8 cellular contexts compared by ENCODE assay signal in genomic region chr1:204407314-204407971, GRCh38. TPM values are rescaled to one million over a fixed set of nuclear protein-coding genes. Genes with fewer than 3 reads are reported as not detected.
DNase-seq lines count a peak whose midpoint lies in the region; ATAC-seq and TF ChIP-seq lines count a peak whose summit lies in the region.

No MANE protein-coding gene starts in this region.

- H3K36me3 ChIP-seq in cardiac muscle cell (peaks cover 24% of the 10 kb centered on the region), lung (ENCODE audit: control insufficient read depth in 2 of 2, insufficient read depth in 2 of 2, low read length in 2 of 2) (peaks cover 8 to 9% of the 10 kb centered on the region in 2 donors), upper lobe of left lung (peaks cover 11 to 49% (median 25%) of the 10 kb centered on the region in 4 donors)

- no peak for TF ChIP-seq CTCF in cardiac muscle cell (IDR thresholded peaks at IDR 0.05; ENCODE audit: low read depth, low read length)
- TF ChIP-seq CTCF in astrocyte of the spinal cord (IDR thresholded peaks at IDR 0.05; ENCODE audit: low read depth, low read length), result no peak
- no peak for TF ChIP-seq CTCF in lung (IDR thresholded peaks at IDR 0.05; ENCODE audit: control extremely low read depth, extremely low read depth)
- TF ChIP-seq CTCF in upper lobe of left lung (IDR thresholded peaks at IDR 0.05), result no peak

- 1 to 4% methylated on average over 3 of the region's 3 CpGs for WGBS in lung, 2 donors
- 2 to 3% methylated on average over 3 of the region's 3 CpGs for WGBS in upper lobe of left lung, 2 donors

- H3K4me3 ChIP-seq in cardiac muscle cell (peak overlapping the region; percentile 78), astrocyte of the spinal cord (ENCODE audit: low read depth, low read length) (peak overlapping the region; percentile 78), lung (peak overlapping the region; percentile 50), upper lobe of left lung (peak overlapping the region; percentile 69 to 87 (median 73))

- TF ChIP-seq POLR2A in upper lobe of left lung (IDR thresholded peaks at IDR 0.05), result no peak

- no peak overlapping the region for H3K27ac ChIP-seq in cardiac muscle cell
- H3K27ac ChIP-seq in lung (ENCODE audit: low read depth in 1 of 2, low read length in 1 of 2), result no peak overlapping the region
- peak overlapping the region in 1 of 4 donors; percentile 98 for H3K27ac ChIP-seq in upper lobe of left lung

- in situ Hi-C loops in astrocyte of the spinal cord (cut with HindIII; ENCODE audit: low sequenced_read_pairs), result no loop called here

- H3K27me3 ChIP-seq in cardiac muscle cell (no peaks in the 10 kb centered on the region), lung (ENCODE audit: control insufficient read depth, insufficient read depth) (no peaks in the 10 kb centered on the region), upper lobe of left lung (no peaks in the 10 kb centered on the region)

- H3K4me1 ChIP-seq in cardiac muscle cell (ENCODE audit: low read depth) (peaks cover 10% of the 10 kb centered on the region), lung (ENCODE audit: control insufficient read depth in 2 of 2, insufficient read depth in 2 of 2, low read length in 2 of 2) (peaks cover 3% of the 10 kb centered on the region in 2 donors), upper lobe of left lung (peaks cover 22 to 52% (median 24%) of the 10 kb centered on the region in 4 donors)

- ATAC-seq in left ventricle myocardium superior (no peak), lung (ENCODE audit: insufficient read depth, low FRiP score) (no peak), upper lobe of left lung (ENCODE audit: low FRiP score in 2 of 2) (no peak), HG03097 (IDR thresholded peaks at IDR 0.05; ENCODE audit: low FRiP score, unreplicated experiment) (no peak)

- H3K9me3 ChIP-seq in cardiac muscle cell (ENCODE audit: low read depth) (no peaks in the 10 kb centered on the region), lung (ENCODE audit: control insufficient read depth in 2 of 2, insufficient read depth in 1 of 2, low read length in 1 of 2) (no peaks in the 10 kb centered on the region), upper lobe of left lung (no peaks in the 10 kb centered on the region)

- no peak for TF ChIP-seq EP300 in upper lobe of left lung (IDR thresholded peaks at IDR 0.05)

- intact Hi-C loops in left ventricle myocardium superior (cut with micrococcal nuclease), result no loop called here

- DNase-seq in cardiac muscle cell (ENCODE audit: low read depth in 1 of 2, low spot score in 1 of 2) (no peak), left ventricle myocardium superior (no peak), astrocyte of the spinal cord (ENCODE audit: low read depth, low spot score) (no peak), lung (ENCODE audit: low spot score) (no peak), upper lobe of left lung (no peak), AG20443 (ENCODE audit: low spot score) (no peak)
- no peak for DNase-seq in activated CD8-positive, alpha-beta memory T cell treated with anti-CD3 and anti-CD28 coated beads, Interleukin-2, amount 50 U/mL, for 4 hours

RNA-seq across cellular contexts. Expression of gene PPP1R15B, which starts 4.2 kb away (rescaled TPM):
- 24.9 and 27.0 TPM in 2 replicates for total RNA-seq in cardiac muscle cell
- 15.7 and 19.8 TPM in 2 replicates for polyA plus RNA-seq in cardiac muscle cell
- total RNA-seq in left ventricle myocardium superior, result 20.8 TPM
- total RNA-seq in lung, result 10 to 100 TPM; 43.9 to 57.0 TPM
- polyA plus RNA-seq in lung, result 10 to 100 TPM; 14.6 to 29.8 TPM
- 10 to 100 TPM; 30.4 to 67.8 (median 44.2) TPM for total RNA-seq in upper lobe of left lung

RNA-seq across cellular contexts. Expression of gene PLEKHA6, which starts 47.7 kb away (rescaled TPM):
- 44.1 and 71.7 TPM in 2 replicates for total RNA-seq in cardiac muscle cell
- 23.1 and 41.6 TPM in 2 replicates for polyA plus RNA-seq in cardiac muscle cell
- 21.6 TPM for total RNA-seq in left ventricle myocardium superior
- total RNA-seq in lung, result 10 to 100 TPM in 1 of 2 donors, 1 to 10 TPM in 1; 2.8 to 10.5 TPM
- 1 to 10 TPM in 1 of 2 donors, under 1 TPM in 1; 0.88 to 3.8 TPM for polyA plus RNA-seq in lung
- total RNA-seq in upper lobe of left lung, result 1 to 10 TPM; 3.3 to 6.9 (median 4.9) TPM
